Comparison of ENCODE assay signal across 8 cellular contexts in the genomic region with DNA sequence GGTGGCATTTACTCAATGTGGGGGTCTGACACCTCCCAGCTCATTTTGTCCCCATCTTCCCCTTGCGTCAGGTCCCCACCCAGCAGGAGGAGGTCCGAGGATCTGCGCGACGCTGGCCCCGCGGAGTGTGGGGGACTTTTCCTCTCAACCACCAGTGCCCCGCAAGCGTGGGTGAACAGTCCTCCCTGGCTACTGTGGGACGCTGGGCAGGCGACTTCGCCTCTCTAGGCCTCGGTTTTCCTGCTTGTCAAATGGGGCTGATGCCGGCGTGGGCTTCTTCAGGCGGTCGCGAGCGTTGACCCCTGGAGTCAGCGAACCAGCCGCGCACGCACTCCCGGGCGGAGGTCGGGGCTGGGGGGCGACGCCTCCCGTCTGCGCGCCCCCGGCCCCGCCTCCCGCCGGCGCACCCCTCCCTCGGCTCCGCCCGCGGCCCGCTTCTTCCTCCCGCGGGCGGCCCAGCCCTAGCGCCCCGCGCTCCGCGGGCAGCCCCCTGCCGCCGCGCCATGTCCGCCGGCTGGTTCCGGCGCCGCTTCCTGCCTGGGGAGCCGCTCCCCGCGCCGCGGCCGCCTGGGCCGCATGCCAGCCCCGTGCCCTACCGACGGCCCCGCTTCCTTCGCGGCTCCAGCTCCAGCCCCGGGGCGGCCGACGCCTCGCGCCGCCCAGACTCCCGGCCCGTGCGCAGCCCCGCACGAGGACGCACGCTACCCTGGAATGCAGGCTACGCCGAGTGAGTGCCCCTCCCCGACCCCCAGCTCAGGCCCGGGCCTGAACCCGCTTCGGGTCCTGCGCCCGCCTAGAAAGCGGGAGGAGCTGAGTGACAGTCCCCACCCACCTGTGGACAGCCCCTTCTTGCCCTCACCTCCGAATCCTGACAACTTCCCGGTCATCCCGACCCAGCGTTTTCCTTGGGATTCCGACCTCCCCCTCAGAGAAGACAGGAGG. TPM values are rescaled to one million over a fixed set of nuclear protein-coding genes. Genes with fewer than 3 reads are reported as not detected.
DNase-seq lines count a peak whose midpoint lies in the region; ATAC-seq, FAIRE-seq and TF ChIP-seq lines count a peak whose summit lies in the region.

A gene with protein sequence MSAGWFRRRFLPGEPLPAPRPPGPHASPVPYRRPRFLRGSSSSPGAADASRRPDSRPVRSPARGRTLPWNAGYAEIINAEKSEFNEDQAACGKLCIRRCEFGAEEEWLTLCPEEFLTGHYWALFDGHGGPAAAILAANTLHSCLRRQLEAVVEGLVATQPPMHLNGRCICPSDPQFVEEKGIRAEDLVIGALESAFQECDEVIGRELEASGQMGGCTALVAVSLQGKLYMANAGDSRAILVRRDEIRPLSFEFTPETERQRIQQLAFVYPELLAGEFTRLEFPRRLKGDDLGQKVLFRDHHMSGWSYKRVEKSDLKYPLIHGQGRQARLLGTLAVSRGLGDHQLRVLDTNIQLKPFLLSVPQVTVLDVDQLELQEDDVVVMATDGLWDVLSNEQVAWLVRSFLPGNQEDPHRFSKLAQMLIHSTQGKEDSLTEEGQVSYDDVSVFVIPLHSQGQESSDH (plus strand): TSS at position 438 of the 942 bp plus-strand sequence. CDS start 66 bp downstream, at position 504.

- peak; percentile 71 to 84 (median 79) for DNase-seq in CD4-positive, alpha-beta memory T cell
- DNase-seq in HCEC 1CT, result peak; percentile 26
- DNase-seq in T-helper 2 cell treated with Interferon-gamma antibody and Interleukin-4, amounts not matched to agents 5 μg/mL and 100 μg/mL, for 36 hours (ENCODE audit: low spot score), result peak; percentile 54
- DNase-seq in breast epithelium (ENCODE audit: low spot score in 2 of 2), result no peak
- peak; percentile 87 for DNase-seq in iPS-NIHi11 (ENCODE audit: low spot score)
- peak; percentile 42 for DNase-seq in small intestine
- DNase-seq in NCI-H187 (lab: John Stamatoyannopoulos, UW), result no peak

- 1 to 3% (median 2%) methylated on average over 67 to 98 of the region's 98 CpGs for WGBS in small intestine, 3 donors

- H3K4me1 Mint-ChIP-seq in CD4-positive, alpha-beta memory T cell, result peaks cover 53 to 90% (median 72%) of the 10 kb centered on the region in 4 donors
- peaks cover 63% of the 10 kb centered on the region for H3K4me1 Mint-ChIP-seq in T-helper 2 cell treated with Interferon-gamma antibody and Interleukin-4, amounts not matched to agents 5 μg/mL and 100 μg/mL, for 36 hours (ENCODE audit: low read depth)

- H3K4me1 ChIP-seq in CD4-positive, alpha-beta memory T cell (ENCODE audit: insufficient read depth, low read length), result peaks cover 85% of the 10 kb centered on the region
- peaks cover 0 to 6% of the 10 kb centered on the region in 2 donors for H3K4me1 ChIP-seq in breast epithelium
- H3K4me1 ChIP-seq in small intestine (ENCODE audit: control insufficient read depth in 2 of 2, insufficient read depth in 1 of 2, low read depth in 1 of 2, low read length in 1 of 2), result no peaks in the 10 kb centered on the region

- peaks cover 29% of the 10 kb centered on the region for H3K36me3 ChIP-seq in CD4-positive, alpha-beta memory T cell (ENCODE audit: insufficient read depth, low read length)
- no peaks in the 10 kb centered on the region for H3K36me3 ChIP-seq in breast epithelium
- no peaks in the 10 kb centered on the region for H3K36me3 ChIP-seq in small intestine (ENCODE audit: control insufficient read depth in 2 of 2, insufficient read depth in 2 of 2, low read length in 2 of 2)

- no peaks in the 10 kb centered on the region for H3K27me3 ChIP-seq in CD4-positive, alpha-beta memory T cell (ENCODE audit: insufficient read depth, low read length)
- H3K27me3 ChIP-seq in breast epithelium (no peaks in the 10 kb centered on the region), small intestine (ENCODE audit: control insufficient read depth in 2 of 2, insufficient read depth in 2 of 2, low read length in 2 of 2) (no peaks in the 10 kb centered on the region)

- H3K9me3 Mint-ChIP-seq in CD4-positive, alpha-beta memory T cell, result no peaks in the 10 kb centered on the region
- no peaks in the 10 kb centered on the region for H3K9me3 Mint-ChIP-seq in T-helper 2 cell treated with Interferon-gamma antibody and Interleukin-4, amounts not matched to agents 5 μg/mL and 100 μg/mL, for 36 hours

- H3K9me3 ChIP-seq in CD4-positive, alpha-beta memory T cell (ENCODE audit: control insufficient read depth in 1 of 2, low read length in 2 of 2), result no peaks in the 10 kb centered on the region
- H3K9me3 ChIP-seq in breast epithelium, result no peaks in the 10 kb centered on the region
- no peaks in the 10 kb centered on the region for H3K9me3 ChIP-seq in small intestine (ENCODE audit: control insufficient read depth, low read depth)

- intact Hi-C loops in CD4-positive, alpha-beta memory T cell (cut with micrococcal nuclease), result loop anchor here (1.0 kb wide), 1 partner anchor 8 kb away; no protein-coding TSS in a partner anchor
- intact Hi-C loops in breast epithelium (cut with DNase I; ENCODE audit: low total_unique reads), result no loop called here

- peak within 1 kb of the TSS; percentile 88 to 95 for H3K4me3 ChIP-seq in CD4-positive, alpha-beta memory T cell (ENCODE audit: low read length in 2 of 2)
- H3K4me3 ChIP-seq in breast epithelium (peak within 1 kb of the TSS; percentile 55 to 90 (median 71)), small intestine (ENCODE audit: low read depth in 1 of 2, low read length in 2 of 2) (peak within 1 kb of the TSS; percentile 52 to 58)

- no peaks in the 10 kb centered on the region for H3K27me3 Mint-ChIP-seq in CD4-positive, alpha-beta memory T cell
- H3K27me3 Mint-ChIP-seq in T-helper 2 cell treated with Interferon-gamma antibody and Interleukin-4, amounts not matched to agents 5 μg/mL and 100 μg/mL, for 36 hours (ENCODE audit: low read depth), result no peaks in the 10 kb centered on the region

- CTCF ChIA-PET in CD4-positive, alpha-beta memory T cell (lab: Charles Lee; ENCODE audit: partially characterized antibody), result interaction anchor here (1.7 to 31.1 kb wide), 6 partner anchors 6 to 93 kb away, joined by 3 to 684 read pairs (median 14); a partner anchor contains a TSS

- H3K36me3 Mint-ChIP-seq in CD4-positive, alpha-beta memory T cell, result peaks cover 34 to 46% of the 10 kb centered on the region in 2 donors
- H3K36me3 Mint-ChIP-seq in T-helper 2 cell treated with Interferon-gamma antibody and Interleukin-4, amounts not matched to agents 5 μg/mL and 100 μg/mL, for 36 hours (ENCODE audit: low read depth), result peaks cover 45% of the 10 kb centered on the region

- POLR2A ChIA-PET in CD4-positive, alpha-beta memory T cell (lab: Charles Lee; ENCODE audit: partially characterized antibody), result interaction anchor here (0.6 to 38.1 kb wide), 12 partner anchors 8 to 190 kb away, joined by 3 to 1950 read pairs (median 12); a partner anchor contains a TSS

- H3K27ac ChIP-seq in CD4-positive, alpha-beta memory T cell (ENCODE audit: low read depth, low read length), result peak within 1 kb of the TSS; percentile 90
- H3K27ac ChIP-seq in breast epithelium, result peak within 1 kb of the TSS; percentile 85 to 95
- H3K27ac ChIP-seq in small intestine (ENCODE audit: low read depth in 1 of 2, low read length in 1 of 2), result peak within 1 kb of the TSS; percentile 72 to 91

- no peak for ATAC-seq in GM19397 (IDR thresholded peaks at IDR 0.05; ENCODE audit: unreplicated experiment)

- H3K27ac Mint-ChIP-seq in CD4-positive, alpha-beta memory T cell, result peak within 1 kb of the TSS; percentile 95 to 97 (median 96)
- H3K27ac Mint-ChIP-seq in T-helper 2 cell treated with Interferon-gamma antibody and Interleukin-4, amounts not matched to agents 5 μg/mL and 100 μg/mL, for 36 hours, result peak within 1 kb of the TSS; percentile 83

- H3K4me3 Mint-ChIP-seq in CD4-positive, alpha-beta memory T cell, result peak within 1 kb of the TSS; percentile 82 to 94 (median 90)
- H3K4me3 Mint-ChIP-seq in T-helper 2 cell treated with Interferon-gamma antibody and Interleukin-4, amounts not matched to agents 5 μg/mL and 100 μg/mL, for 36 hours, result peak within 1 kb of the TSS; percentile 90

- FAIRE-seq in small intestine (lab: Jason Lieb, UNC), result no peak

- TF ChIP-seq CTCF in breast epithelium (IDR thresholded peaks at IDR 0.05), result no peak

- TF ChIP-seq POLR2A in breast epithelium (IDR thresholded peaks at IDR 0.05), result peak; percentile 15

RNA-seq across cellular contexts. Expression of the gene that starts here (rescaled TPM):
- total RNA-seq in CD4-positive, alpha-beta memory T cell, result 10 to 100 TPM; 70.2 to 81.1 TPM
- 10 to 100 TPM; 52.0 to 85.3 TPM for polyA plus RNA-seq in CD4-positive, alpha-beta memory T cell
- total RNA-seq in breast epithelium, result 10 to 100 TPM; 15.4 to 31.2 (median 20.2) TPM
- polyA plus RNA-seq in small intestine, result 1 to 10 TPM; 1.8 to 9.3 (median 8.4) TPM

Comparison
In these comparisons a context has a peak if more than half of its experiments do, and no peak if none do; other contexts are left out.
1. RNA of the gene that starts here (polyA plus RNA-seq): 52.0 to 85.3 TPM in CD4-positive, alpha-beta memory T cell; 1.8 to 9.3 TPM in small intestine; every median in the first group is over 4 times any median in the second.
2. DNase-seq: peak in CD4-positive, alpha-beta memory T cell (5 of 5), HCEC 1CT (single experiment), T-helper 2 cell treated with Interferon-gamma antibody and Interleukin-4, amounts not matched to agents 5 μg/mL and 100 μg/mL, for 36 hours (single experiment), iPS-NIHi11 (single experiment) and small intestine (single experiment); none in breast epithelium (0 of 2) and NCI-H187 (0 of 2).
3. Peak in every context shown above with its lines, with median percentiles within 50 percentile points of each other: H3K27ac ChIP-seq and H3K4me3 ChIP-seq.